1 cellular context compared by ENCODE assay signal in the genomic region with DNA sequence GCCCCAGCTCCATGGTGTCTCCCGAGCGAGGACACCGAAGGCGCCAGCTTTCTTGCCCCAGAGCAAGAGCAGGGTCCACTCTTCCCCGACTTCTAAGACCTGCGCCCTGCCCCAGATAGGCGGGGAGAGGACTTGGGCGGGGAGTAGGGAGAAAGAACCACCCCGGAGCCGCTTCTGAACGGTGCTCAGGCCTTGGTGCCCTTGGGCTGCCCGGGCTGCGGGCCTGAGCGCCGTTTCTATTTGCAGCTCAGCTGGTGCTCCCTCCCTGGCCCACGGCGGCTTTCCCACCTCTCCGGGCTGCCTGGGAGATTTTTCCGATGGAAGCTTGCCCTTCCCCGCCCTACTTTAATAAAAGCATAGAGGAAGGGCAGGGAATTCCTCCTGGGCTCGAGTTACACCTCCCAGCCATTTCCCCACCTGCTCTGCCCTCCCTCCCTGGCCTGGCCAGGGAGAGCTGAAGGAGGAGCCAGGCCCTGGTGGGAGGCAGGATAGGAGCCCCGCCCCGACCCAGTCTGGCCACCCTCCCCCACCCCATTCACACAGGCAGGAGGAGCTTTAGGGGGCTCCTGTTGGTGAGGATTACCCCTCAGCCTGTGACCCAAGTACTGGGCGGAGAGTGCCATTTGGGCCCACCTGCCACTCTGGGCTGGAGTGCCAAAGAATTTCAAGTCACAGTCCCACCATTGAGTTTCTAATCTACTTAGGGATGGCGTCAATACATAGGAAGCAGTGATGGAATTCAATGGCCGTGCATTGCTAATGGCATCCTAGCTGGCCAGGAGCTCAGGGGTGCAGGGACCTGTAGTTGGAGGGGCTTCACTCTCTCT.
TF ChIP-seq lines count a peak whose summit lies in the region.

No MANE protein-coding gene starts in this region.

TF ChIP-seq in K562, 482 proteins besides CTCF, POLR2A, EP300 and RAD21:
- TF ChIP-seq ZNF263 (CRISPR knock-in tag; IDR thresholded peaks at IDR 0.05; ENCODE audit: borderline replicate concordance) (peak; percentile 83), ZNF696 (CRISPR knock-in tag; conservative IDR thresholded peaks at IDR 0.05) (no peak)
